ENCODE assay signal across 16 cellular contexts in the genomic region with DNA sequence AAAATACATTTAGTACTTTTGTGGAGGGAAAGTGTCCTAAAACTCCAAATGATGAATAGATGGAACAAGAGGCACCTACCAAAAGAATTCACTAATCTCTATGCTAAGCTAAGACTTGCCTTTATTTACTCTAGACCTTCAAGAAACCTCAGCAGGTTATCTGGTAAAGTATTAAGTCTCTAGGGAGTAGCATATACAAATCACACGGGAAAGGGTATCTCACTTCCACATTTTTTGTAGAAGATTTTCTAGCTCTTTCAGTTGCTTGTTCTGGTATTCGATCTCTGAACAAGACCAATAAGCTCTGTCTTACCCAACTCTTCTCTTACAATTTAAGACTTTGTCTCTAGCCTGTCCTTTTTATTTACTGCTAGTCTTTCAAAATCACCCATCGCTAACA.
"Had no signal": no experiment of that assay in that cellular context is flagged by ENCODE, and none has a peak within 500 bp of the region (broad histone marks: within the 10 kb centered on the region; RNA-seq: fewer than 3 reads in every experiment).

No MANE protein-coding gene starts in this region.

- ATAC-seq: activated CD8-positive, alpha-beta T cell treated with anti-CD3 and anti-CD28 coated beads, Interleukin-2, amount 10 ng/mL, durations not matched to agents 7 days and 5 days; left colon; naive thymus-derived CD4-positive, alpha-beta T cell; right cardiac atrium had no signal

- DNase-seq: activated CD4-positive, alpha-beta T cell treated with anti-CD3 and anti-CD28 coated beads for 4 hours; activated CD8-positive, alpha-beta memory T cell treated with anti-CD3 and anti-CD28 coated beads, Interleukin-2, amount 50 U/mL, for 48 hours; activated CD8-positive, alpha-beta T cell treated with anti-CD3 and anti-CD28 coated beads, Interleukin-2, amount 10 ng/mL, durations not matched to agents 7 days and 5 days; aorta; dorsolateral prefrontal cortex; glutamatergic neuron; left colon; naive thymus-derived CD4-positive, alpha-beta T cell; posterior cingulate gyrus; right cardiac atrium; small intestine; tibial artery; WERI-Rb-1 had no signal

- H3K36me3 ChIP-seq: breast epithelium, tibial artery, vagina, WERI-Rb-1 had no signal

- H3K9me3 ChIP-seq: breast epithelium, tibial artery, vagina had no signal

- H3K4me1 ChIP-seq: breast epithelium, tibial artery, vagina had no signal

- H3K4me3 ChIP-seq: breast epithelium, dorsolateral prefrontal cortex, lung, tibial artery, vagina had no signal

- H3K27ac ChIP-seq: breast epithelium, dorsolateral prefrontal cortex, tibial artery, vagina, WERI-Rb-1 had no signal
